Comparison of ENCODE assay signal across 13 cellular contexts in the genomic region with DNA sequence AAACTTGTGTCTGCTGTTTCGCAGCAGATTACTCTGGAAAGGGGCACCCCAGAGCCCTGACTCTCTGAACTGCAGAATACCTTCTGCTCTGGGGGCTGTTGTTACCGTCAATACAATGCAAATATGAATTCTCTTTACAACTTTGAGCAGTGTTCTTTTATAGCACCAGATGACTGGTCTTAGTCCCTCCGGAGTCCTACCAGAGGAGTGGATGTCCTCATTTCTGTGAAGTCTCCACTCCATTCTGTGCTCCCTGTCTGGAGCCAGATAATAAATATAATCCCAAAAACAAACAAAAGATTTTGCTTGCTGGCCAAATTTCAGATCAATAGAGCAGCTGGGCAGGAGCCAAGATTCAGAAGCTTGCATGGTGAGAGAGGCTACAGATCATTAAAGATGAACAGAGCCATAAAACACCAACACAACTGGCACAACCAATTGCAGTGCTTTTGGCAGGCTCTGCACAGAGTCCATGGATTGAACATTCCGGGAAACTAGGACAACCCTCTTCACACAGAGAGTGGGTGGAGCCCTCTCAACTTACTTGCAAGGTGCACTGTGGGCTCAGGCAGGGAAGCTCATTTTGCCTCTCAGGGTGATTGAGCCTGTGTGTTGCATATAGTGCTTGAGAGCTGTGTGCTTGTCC.
DNase-seq lines count a peak whose midpoint lies in the region; ATAC-seq and TF ChIP-seq lines count a peak whose summit lies in the region.
"Had no signal": no experiment of that assay in that cellular context is flagged by ENCODE, and none has a peak within 500 bp of the region (broad histone marks: within the 10 kb centered on the region; RNA-seq: fewer than 3 reads in every experiment).

No MANE protein-coding gene starts in this region.

- DNase-seq in DMS53 treated with DMSO at 0.1 percent for 48 hours (lab: John Stamatoyannopoulos, UW; ENCODE audit: unreplicated experiment) = peak; percentile 91
- peak; percentile 17 for DNase-seq in NCI-H1694 (lab: John Stamatoyannopoulos, UW)
- peak; percentile 42 for DNase-seq in PC-3
- DNase-seq in nephron progenitor cell = peak; percentile 14
- DNase-seq in stimulated activated CD4-positive, alpha-beta T cell treated with anti-CD3 and anti-CD28 coated beads, Interleukin-4, amount 100 ng/mL, for 1 hour = no peak
- DNase-seq in effector memory CD4-positive, alpha-beta T cell = no peak
- DNase-seq in stimulated activated naive CD4-positive, alpha-beta T cell treated with Interleukin-2 at 50 U/mL for 16 hours (lab: John Stamatoyannopoulos, UW) = no peak
- DNase-seq: activated CD4-positive, alpha-beta T cell treated with anti-CD3 and anti-CD28 coated beads for 48 hours; activated naive CD4-positive, alpha-beta T cell treated with anti-CD3 and anti-CD28 coated beads for 36 hours; CD8-positive, alpha-beta memory T cell; central memory CD4-positive, alpha-beta T cell had no signal

- no peak overlapping the region for H3K4me2 ChIP-seq in PC-3 (ENCODE audit: low read length)

- peaks cover 6% of the 10 kb centered on the region; the same call in 1 of the 2 replicates for H3K4me1 ChIP-seq in PC-3 (ENCODE audit: insufficient read depth, low read length)
- no peaks in the 10 kb centered on the region for H3K4me1 ChIP-seq in effector memory CD4-positive, alpha-beta T cell (ENCODE audit: control insufficient read depth, insufficient read depth, low read length, poor library complexity, severe bottlenecking)

- H3K27me3 ChIP-seq in PC-3 (ENCODE audit: low read length) = no peaks in the 10 kb centered on the region
- H3K27me3 ChIP-seq in effector memory CD4-positive, alpha-beta T cell (replicated peaks; ENCODE audit: control insufficient read depth, insufficient read depth, low read length, poor library complexity, severe bottlenecking) = no peaks in the 10 kb centered on the region

- H3K27ac ChIP-seq in PC-3 (ENCODE audit: low read length) = no peak overlapping the region
- H3K27ac ChIP-seq in effector memory CD4-positive, alpha-beta T cell (ENCODE audit: insufficient read depth, low read length, poor library complexity, severe bottlenecking) = no peak overlapping the region
- H3K27ac ChIP-seq: HL-60 had no signal

- no peak for TF ChIP-seq CTCF in PC-3 (conservative IDR thresholded peaks at IDR 0.05; ENCODE audit: low read depth, low read length)
- no peak for TF ChIP-seq CTCF in nephron progenitor cell (IDR thresholded peaks at IDR 0.05)

- no peaks in the 10 kb centered on the region for H3F3A ChIP-seq in PC-3 (ENCODE audit: low read length, unreplicated experiment)

- H4K20me1 ChIP-seq in PC-3 (ENCODE audit: low read length) = no peaks in the 10 kb centered on the region

- H3K27ac Mint-ChIP-seq in nephron progenitor cell = no peak overlapping the region
- H3K27ac Mint-ChIP-seq in activated T-helper 17 cell treated with anti-CD3 and anti-CD28 coated beads, Interleukin-2, amount 50 U/mL, for 72 hours = no peak overlapping the region
- H3K27ac Mint-ChIP-seq: activated naive CD4-positive, alpha-beta T cell treated with anti-CD3 and anti-CD28 coated beads for 36 hours; CD8-positive, alpha-beta memory T cell had no signal

- no peak overlapping the region for H2AFZ ChIP-seq in PC-3 (ENCODE audit: low read length)

- no peaks in the 10 kb centered on the region for H3K36me3 Mint-ChIP-seq in nephron progenitor cell (ENCODE audit: low read depth)
- no peaks in the 10 kb centered on the region for H3K36me3 Mint-ChIP-seq in activated T-helper 17 cell treated with anti-CD3 and anti-CD28 coated beads, Interleukin-2, amount 50 U/mL, for 72 hours (ENCODE audit: low read depth)
- H3K36me3 Mint-ChIP-seq: CD8-positive, alpha-beta memory T cell had no signal

- H3K9me2 ChIP-seq in PC-3 (replicated peaks; ENCODE audit: low read length) = no peaks in the 10 kb centered on the region

- no TSS peak for BruUV-seq in PC-3 (replicated peaks; lab: Mats Ljungman, UMichigan)

- no peaks in the 10 kb centered on the region for H3K9me3 Mint-ChIP-seq in nephron progenitor cell
- H3K9me3 Mint-ChIP-seq in activated T-helper 17 cell treated with anti-CD3 and anti-CD28 coated beads, Interleukin-2, amount 50 U/mL, for 72 hours = peaks cover 4% of the 10 kb centered on the region
- H3K9me3 Mint-ChIP-seq: activated naive CD4-positive, alpha-beta T cell treated with anti-CD3 and anti-CD28 coated beads for 36 hours; CD8-positive, alpha-beta memory T cell had no signal

- H3K4me3 ChIP-seq in PC-3 (ENCODE audit: low read length) = no peak overlapping the region
- H3K4me3 ChIP-seq in effector memory CD4-positive, alpha-beta T cell (ENCODE audit: insufficient read depth, low read depth, low read length, poor library complexity, severe bottlenecking) = no peak overlapping the region

- intact Hi-C loops in PC-3 (cut with micrococcal nuclease) = no loop called here

- no peaks in the 10 kb centered on the region for H3K9me3 ChIP-seq in PC-3 (ENCODE audit: low read length)
- H3K9me3 ChIP-seq in effector memory CD4-positive, alpha-beta T cell (ENCODE audit: control insufficient read depth, low read length) = no peaks in the 10 kb centered on the region

- peaks cover 7% of the 10 kb centered on the region for H3K4me1 Mint-ChIP-seq in nephron progenitor cell
- no peaks in the 10 kb centered on the region for H3K4me1 Mint-ChIP-seq in activated T-helper 17 cell treated with anti-CD3 and anti-CD28 coated beads, Interleukin-2, amount 50 U/mL, for 72 hours
- H3K4me1 Mint-ChIP-seq: CD8-positive, alpha-beta memory T cell had no signal

- H3K27me3 Mint-ChIP-seq in nephron progenitor cell (ENCODE audit: low read depth, poor library complexity) = no peaks in the 10 kb centered on the region
- peaks cover 4% of the 10 kb centered on the region for H3K27me3 Mint-ChIP-seq in activated T-helper 17 cell treated with anti-CD3 and anti-CD28 coated beads, Interleukin-2, amount 50 U/mL, for 72 hours
- H3K27me3 Mint-ChIP-seq: CD8-positive, alpha-beta memory T cell had no signal

- no peak overlapping the region for H3K4me3 Mint-ChIP-seq in nephron progenitor cell
- no peak overlapping the region for H3K4me3 Mint-ChIP-seq in activated T-helper 17 cell treated with anti-CD3 and anti-CD28 coated beads, Interleukin-2, amount 50 U/mL, for 72 hours
- H3K4me3 Mint-ChIP-seq: activated naive CD4-positive, alpha-beta T cell treated with anti-CD3 and anti-CD28 coated beads for 36 hours; CD8-positive, alpha-beta memory T cell had no signal

- CTCF ChIA-PET in PC-3 (lab: Charles Lee) = no interaction called here

- H3K79me2 ChIP-seq in PC-3 (ENCODE audit: low read length) = no peaks in the 10 kb centered on the region

- ATAC-seq in PC-3 = peak; percentile 58; the same call in 1 of the 2 replicates
- ATAC-seq in activated T-helper 17 cell treated with anti-CD3 and anti-CD28 coated beads, Interleukin-2, amount 50 U/mL, for 72 hours (replicated peaks) = no peak

- no peaks in the 10 kb centered on the region for H3K36me3 ChIP-seq in PC-3 (ENCODE audit: low read depth, low read length)
- no peaks in the 10 kb centered on the region for H3K36me3 ChIP-seq in effector memory CD4-positive, alpha-beta T cell (ENCODE audit: control insufficient read depth, insufficient read depth, low read length)

- POLR2A ChIA-PET in PC-3 (lab: Charles Lee; ENCODE audit: unreplicated experiment) = no interaction called here

- H3K9ac ChIP-seq in PC-3 (ENCODE audit: low read length) = no peak overlapping the region

Comparison
In these comparisons a context has a peak if more than half of its experiments do, and no peak if none do; other contexts are left out.
1. DNase-seq: peak in DMS53 treated with DMSO at 0.1 percent for 48 hours (single experiment), NCI-H1694 (single experiment), PC-3 (single experiment) and nephron progenitor cell (single experiment); none in stimulated activated CD4-positive, alpha-beta T cell treated with anti-CD3 and anti-CD28 coated beads, Interleukin-4, amount 100 ng/mL, for 1 hour (single experiment), effector memory CD4-positive, alpha-beta T cell (0 of 3) and stimulated activated naive CD4-positive, alpha-beta T cell treated with Interleukin-2 at 50 U/mL for 16 hours (single experiment).